ENCODE assay signal across 8 cellular contexts in genomic region chr10:124722812-124723783, GRCh38. TPM values are rescaled to one million over a fixed set of nuclear protein-coding genes. Genes with fewer than 3 reads are reported as not detected.
DNase-seq lines count a peak whose midpoint lies in the region; ATAC-seq and TF ChIP-seq lines count a peak whose summit lies in the region.

No MANE protein-coding gene starts in this region.

- no peak for TF ChIP-seq CTCF in GM06990 (IDR thresholded peaks at IDR 0.05; ENCODE audit: insufficient read depth, low read length, poor library complexity, severe bottlenecking)
- no peak for TF ChIP-seq CTCF in PC-3 (conservative IDR thresholded peaks at IDR 0.05; ENCODE audit: low read depth, low read length)

- H3F3A ChIP-seq in PC-3 (ENCODE audit: low read length, unreplicated experiment), result no peaks in the 10 kb centered on the region

- H3K4me1 ChIP-seq in PC-3 (ENCODE audit: insufficient read depth, low read length), result peaks cover 14% of the 10 kb centered on the region

- H3K4me3 ChIP-seq in GM06990 (replicated peaks; ENCODE audit: low read depth, low read length), result peak overlapping the region; percentile 8; the same call in 1 of the 2 replicates
- H3K4me3 ChIP-seq in Jurkat, Clone E6-1 (ENCODE audit: low read length), result no peak overlapping the region
- H3K4me3 ChIP-seq in PC-3 (ENCODE audit: low read length), result no peak overlapping the region

- POLR2A ChIA-PET in PC-3 (lab: Charles Lee; ENCODE audit: unreplicated experiment), result no interaction called here

- H3K27me3 ChIP-seq in GM06990 (replicated peaks; ENCODE audit: control insufficient read depth, insufficient read depth, low read length) (no peaks in the 10 kb centered on the region), layer of hippocampus (ENCODE audit: control insufficient read depth, insufficient read depth, low read length) (no peaks in the 10 kb centered on the region), PC-3 (ENCODE audit: low read length) (no peaks in the 10 kb centered on the region)

- CTCF ChIA-PET in PC-3 (lab: Charles Lee), result no interaction called here

- no peaks in the 10 kb centered on the region for H3K36me3 ChIP-seq in GM06990 (ENCODE audit: control insufficient read depth, insufficient read depth, low read length)
- no peaks in the 10 kb centered on the region for H3K36me3 ChIP-seq in PC-3 (ENCODE audit: low read depth, low read length)

- H3K27ac ChIP-seq in layer of hippocampus (ENCODE audit: low read depth, low read length), result peak overlapping the region; percentile 97
- H3K27ac ChIP-seq in PC-3 (ENCODE audit: low read length), result no peak overlapping the region

- BruUV-seq in PC-3 (replicated peaks; lab: Mats Ljungman, UMichigan), result no TSS peak

- no peak overlapping the region for H2AFZ ChIP-seq in PC-3 (ENCODE audit: low read length)

- intact Hi-C loops in PC-3 (cut with micrococcal nuclease), result no loop called here

- H3K79me2 ChIP-seq in PC-3 (ENCODE audit: low read length), result peaks cover 7% of the 10 kb centered on the region; the same call in 1 of the 2 replicates

- ATAC-seq in GM21528 (IDR thresholded peaks at IDR 0.05; ENCODE audit: low FRiP score, unreplicated experiment), result peak; percentile 64
- ATAC-seq in stimulated activated naive CD8-positive, alpha-beta T cell treated with anti-CD3 and anti-CD28 coated beads, Interleukin-15, Interleukin-2, amounts not matched to agents 100 U/mL and 50 U/mL, for 24 hours, result peak; percentile 74
- ATAC-seq in PC-3, result no peak

- no peak overlapping the region for H3K9ac ChIP-seq in PC-3 (ENCODE audit: low read length)

- no peaks in the 10 kb centered on the region for H3K9me3 ChIP-seq in PC-3 (ENCODE audit: low read length)

- no peak overlapping the region for H3K4me2 ChIP-seq in PC-3 (ENCODE audit: low read length)

- H3K9me2 ChIP-seq in PC-3 (replicated peaks; ENCODE audit: low read length), result no peaks in the 10 kb centered on the region

- peak; percentile 79 for DNase-seq in GM06990 (ENCODE audit: extremely low read depth, insufficient read length)
- DNase-seq in Jurkat, Clone E6-1 (ENCODE audit: low read depth, low spot score), result peak; percentile 56
- DNase-seq in activated gamma-delta T cell treated with anti-CD3 and anti-CD28 coated beads, Interleukin-2, amount 50 U/mL, for 16 hours (ENCODE audit: low read depth), result peak; percentile 52
- DNase-seq in stimulated activated naive CD8-positive, alpha-beta T cell treated with anti-CD3 and anti-CD28 coated beads, Interleukin-15, Interleukin-2, amounts not matched to agents 100 U/mL and 50 U/mL, for 24 hours, result peak; percentile 62
- DNase-seq in PC-3, result no peak
- no peak for DNase-seq in NCI-H2171 (lab: John Stamatoyannopoulos, UW)

- no peaks in the 10 kb centered on the region for H4K20me1 ChIP-seq in PC-3 (ENCODE audit: low read length)

RNA-seq across cellular contexts. Expression of gene FAM53B, which starts 21.1 kb away (rescaled TPM):
- polyA plus RNA-seq in Jurkat, Clone E6-1 (2012; ENCODE audit: insufficient read depth, insufficient read length), result 18.1 TPM
- total RNA-seq in PC-3 (2014; rRNA removed), result 16.5 and 19.4 TPM in 2 replicates

Comparison
In these comparisons a context has a peak if more than half of its experiments do, and no peak if none do; other contexts are left out.
1. DNase-seq: peak in GM06990 (single experiment), Jurkat, Clone E6-1 (single experiment), activated gamma-delta T cell treated with anti-CD3 and anti-CD28 coated beads, Interleukin-2, amount 50 U/mL, for 16 hours (single experiment) and stimulated activated naive CD8-positive, alpha-beta T cell treated with anti-CD3 and anti-CD28 coated beads, Interleukin-15, Interleukin-2, amounts not matched to agents 100 U/mL and 50 U/mL, for 24 hours (single experiment); none in PC-3 (single experiment) and NCI-H2171 (single experiment).